Comparison of ENCODE assay signal across 1 cellular context in genomic region chr11:88494857-88495256, GRCh38.
TF ChIP-seq lines count a peak whose summit lies in the region.

No MANE protein-coding gene starts in this region.

TF ChIP-seq in GM12878, 131 proteins besides CTCF, POLR2A, EP300 and RAD21 (continued from another document):
- no peak for TF ChIP-seq E4F1 (IDR thresholded peaks at IDR 0.05; ENCODE audit: borderline replicate concordance, partially characterized antibody)
- no peak for TF ChIP-seq ZNF622 (IDR thresholded peaks at IDR 0.05)
- no peak for TF ChIP-seq NRF1 (conservative IDR thresholded peaks at IDR 0.05; ENCODE audit: low read depth, low read length)
- no peak for TF ChIP-seq NFXL1 (IDR thresholded peaks at IDR 0.05; ENCODE audit: borderline replicate concordance)
- TF ChIP-seq SRF (IDR thresholded peaks at IDR 0.05; ENCODE audit: low read depth in 2 of 2, low read length in 2 of 2): no peak
- TF ChIP-seq FOS (IDR thresholded peaks at IDR 0.05; ENCODE audit: borderline replicate concordance, extremely low read depth, insufficient read length): no peak
- TF ChIP-seq IKZF2 (IDR thresholded peaks at IDR 0.05): no peak
- TF ChIP-seq NBN (IDR thresholded peaks at IDR 0.05): no peak
- TF ChIP-seq KDM1A (IDR thresholded peaks at IDR 0.05; ENCODE audit: borderline replicate concordance): no peak
- no peak for TF ChIP-seq MLLT1 (IDR thresholded peaks at IDR 0.05)
- TF ChIP-seq BCL11A (IDR thresholded peaks at IDR 0.05; ENCODE audit: low read depth, low read length): no peak
- no peak for TF ChIP-seq ASH2L (IDR thresholded peaks at IDR 0.05; ENCODE audit: borderline replicate concordance, low read depth)
